Comparison of ENCODE assay signal across 11 cellular contexts in the genomic region with DNA sequence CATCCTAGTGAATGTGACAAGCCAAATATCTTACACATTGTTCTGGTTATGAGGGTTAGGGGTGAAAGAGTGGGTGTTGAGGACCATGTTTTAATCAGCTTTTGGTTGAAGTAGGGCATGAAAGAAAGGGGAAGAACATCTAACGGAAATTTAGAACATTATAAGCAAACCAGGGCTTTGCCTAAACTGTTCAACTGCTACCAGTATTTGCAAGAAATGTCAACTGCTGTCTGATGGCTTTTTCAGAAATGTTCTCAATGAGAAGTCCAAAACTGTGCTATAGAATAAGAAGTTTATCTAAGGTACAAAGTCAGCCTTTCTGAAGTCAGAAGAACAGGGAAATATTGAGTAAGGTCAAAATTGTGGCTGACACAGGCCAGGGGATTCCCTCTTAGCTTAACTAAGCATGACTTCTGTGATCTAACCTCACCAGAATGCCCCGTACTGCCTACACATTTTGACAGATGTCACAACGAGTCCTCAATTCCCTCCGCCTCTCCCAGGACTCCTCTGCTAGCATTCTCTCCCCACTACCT.
A peak's percentile ranks its signal among the peaks of the same experiment; 100 is the strongest.
DNase-seq lines count a peak whose midpoint lies in the region; ATAC-seq and TF ChIP-seq lines count a peak whose summit lies in the region.
"Had no signal": no experiment of that assay in that cellular context is flagged by ENCODE, and none has a peak within 500 bp of the region (broad histone marks: within the 10 kb centered on the region; RNA-seq: fewer than 3 reads in every experiment).

No MANE protein-coding gene starts in this region.

- H3K36me3 Mint-ChIP-seq in activated B cell treated with CpG ODN at 0.5 μM for 24 hours (ENCODE audit: low read depth) (no peaks in the 10 kb centered on the region), Caco-2 (ENCODE audit: insufficient read depth, unreplicated experiment) (no peaks in the 10 kb centered on the region), GM23338 (ENCODE audit: low read depth) (no peaks in the 10 kb centered on the region)

- H3K36me3 ChIP-seq in brain microvascular endothelial cell (replicated peaks), result no peaks in the 10 kb centered on the region
- H3K36me3 ChIP-seq in Caco-2 (ENCODE audit: control insufficient read depth, insufficient read depth, low read length), result no peaks in the 10 kb centered on the region
- no peaks in the 10 kb centered on the region for H3K36me3 ChIP-seq in GM23338 (ENCODE audit: insufficient read depth)
- H3K36me3 ChIP-seq: vagina had no signal

- peak; percentile 14 for DNase-seq in NOMO-1 treated with DMSO at 0.1 percent for 48 hours (lab: John Stamatoyannopoulos, UW; ENCODE audit: unreplicated experiment)
- DNase-seq in NOMO-1 (lab: John Stamatoyannopoulos, UW; ENCODE audit: unreplicated experiment in 2 of 2), result no peak
- no peak for DNase-seq in activated B cell treated with CpG ODN at 0.5 μM for 24 hours
- peak in 2 of 3 experiments; percentile 16 to 23 for DNase-seq in stimulated activated CD4-positive, alpha-beta T cell treated with anti-CD3 and anti-CD28 coated beads, TNF-alpha, amount 100 ng/mL, for 24 hours (ENCODE audit: low read depth in 3 of 3)
- no peak for DNase-seq in brain microvascular endothelial cell
- DNase-seq in Caco-2, result no peak
- DNase-seq in GM23338 (ENCODE audit: low spot score), result no peak
- DNase-seq: mammary epithelial cell had no signal

- no peaks in the 10 kb centered on the region for H3F3A ChIP-seq in GM23338 (replicated peaks; ENCODE audit: low read depth)

- ATAC-seq in HG02763 (IDR thresholded peaks at IDR 0.05; ENCODE audit: unreplicated experiment) (peak; percentile 95), activated B cell treated with CpG ODN at 0.5 μM for 24 hours (ENCODE audit: low read depth) (peak; percentile 93), GM23338 (no peak)
- ATAC-seq: A549 had no signal

- H3K4me3 ChIP-seq in brain microvascular endothelial cell (ENCODE audit: low read depth, low read length), result no peak overlapping the region
- no peak overlapping the region for H3K4me3 ChIP-seq in Caco-2 (ENCODE audit: low read depth, low read length)
- H3K4me3 ChIP-seq in GM23338, result no peak overlapping the region
- H3K4me3 ChIP-seq: A549, vagina had no signal

- H3K27ac Mint-ChIP-seq in activated B cell treated with CpG ODN at 0.5 μM for 24 hours (peak overlapping the region; percentile 78), Caco-2 (ENCODE audit: unreplicated experiment) (no peak overlapping the region), GM23338 (no peak overlapping the region)

- no peak overlapping the region for H2AFZ ChIP-seq in GM23338

- intact Hi-C loops in activated B cell treated with CpG ODN at 0.5 μM for 24 hours (cut with micrococcal nuclease), result loop anchor here (1.0 to 5.0 kb wide), 3 partner anchors 23 to 104 kb away; partner anchors contain the start of gene ARAP2
- intact Hi-C loops in Caco-2 (cut with micrococcal nuclease; ENCODE audit: unreplicated experiment), result no loop called here

- no peaks in the 10 kb centered on the region for H3K9me3 Mint-ChIP-seq in activated B cell treated with CpG ODN at 0.5 μM for 24 hours
- H3K9me3 Mint-ChIP-seq in Caco-2 (ENCODE audit: unreplicated experiment), result no peaks in the 10 kb centered on the region
- no peaks in the 10 kb centered on the region for H3K9me3 Mint-ChIP-seq in GM23338

- H3K79me2 ChIP-seq in GM23338 (replicated peaks; ENCODE audit: insufficient read depth), result no peaks in the 10 kb centered on the region

- no peaks in the 10 kb centered on the region for H3K27me3 Mint-ChIP-seq in activated B cell treated with CpG ODN at 0.5 μM for 24 hours
- peaks cover 6% of the 10 kb centered on the region for H3K27me3 Mint-ChIP-seq in Caco-2 (ENCODE audit: insufficient read depth, unreplicated experiment)
- H3K27me3 Mint-ChIP-seq in GM23338 (ENCODE audit: insufficient read depth, low read depth, poor library complexity), result peaks cover 2% of the 10 kb centered on the region

- H3K27ac ChIP-seq in brain microvascular endothelial cell, result no peak overlapping the region
- H3K27ac ChIP-seq in GM23338 (ENCODE audit: low read depth), result no peak overlapping the region
- H3K27ac ChIP-seq: A549, vagina had no signal

- CTCF ChIA-PET in activated B cell treated with CpG ODN at 0.5 μM for 24 hours (lab: Charles Lee) (interaction anchor here (1.0 to 4.6 kb wide), 4 partner anchors 16 to 104 kb away, joined by 3 to 49 read pairs (median 7); partner anchors contain the start of gene ARAP2), Caco-2 (lab: Charles Lee) (no interaction called here)

- TF ChIP-seq CTCF in activated B cell treated with CpG ODN at 0.5 μM for 24 hours (IDR thresholded peaks at IDR 0.05), result no peak
- TF ChIP-seq CTCF in brain microvascular endothelial cell (IDR thresholded peaks at IDR 0.05; ENCODE audit: low read depth, low read length, missing control alignments), result no peak
- no peak for TF ChIP-seq CTCF in Caco-2 (IDR thresholded peaks at IDR 0.05; ENCODE audit: insufficient read depth in 1 of 2, low read depth in 1 of 2, low read length in 1 of 2, severe bottlenecking in 1 of 2, unreplicated experiment in 1 of 2)
- TF ChIP-seq CTCF in GM23338 (conservative IDR thresholded peaks at IDR 0.05; ENCODE audit: low read depth in 2 of 2), result no peak

- H3K4me1 Mint-ChIP-seq in activated B cell treated with CpG ODN at 0.5 μM for 24 hours (peaks cover 22% of the 10 kb centered on the region), Caco-2 (ENCODE audit: low read depth, unreplicated experiment) (no peaks in the 10 kb centered on the region), GM23338 (peaks cover 15% of the 10 kb centered on the region; the same call in 2 of the 3 replicates)

- no peaks in the 10 kb centered on the region for H3K27me3 ChIP-seq in brain microvascular endothelial cell (replicated peaks)
- H3K27me3 ChIP-seq in Caco-2 (replicated peaks; ENCODE audit: control insufficient read depth, insufficient read depth, low read length), result no peaks in the 10 kb centered on the region
- H3K27me3 ChIP-seq in GM23338 (ENCODE audit: insufficient read depth), result no peaks in the 10 kb centered on the region
- H3K27me3 ChIP-seq: vagina had no signal

- no peaks in the 10 kb centered on the region for H3K9me3 ChIP-seq in Caco-2
- H3K9me3 ChIP-seq: A549, vagina had no signal

- POLR2A ChIA-PET in activated B cell treated with CpG ODN at 0.5 μM for 24 hours (lab: Charles Lee) (interaction anchor here (0.9 to 2.4 kb wide), 6 partner anchors 16 to 104 kb away, joined by 3 to 14 read pairs (median 4); partner anchors contain the start of gene ARAP2), Caco-2 (lab: Charles Lee) (no interaction called here)

- no peaks in the 10 kb centered on the region for H4K20me1 ChIP-seq in GM23338 (replicated peaks; ENCODE audit: insufficient read depth)

- no TSS peak for BruUV-seq in Caco-2 (replicated peaks; lab: Mats Ljungman, UMichigan)

- in situ Hi-C loops in brain microvascular endothelial cell (cut with HindIII; ENCODE audit: low pct_ligation_motif_present, low sequenced_read_pairs), result no loop called here

- no peak overlapping the region for H3K4me2 ChIP-seq in GM23338
- H3K4me2 ChIP-seq: A549 had no signal

- no peaks in the 10 kb centered on the region for H3K4me1 ChIP-seq in Caco-2
- no peaks in the 10 kb centered on the region for H3K4me1 ChIP-seq in GM23338 (ENCODE audit: insufficient read depth)
- H3K4me1 ChIP-seq: A549, vagina had no signal

- peak overlapping the region; percentile 45 for H3K4me3 Mint-ChIP-seq in activated B cell treated with CpG ODN at 0.5 μM for 24 hours
- no peak overlapping the region for H3K4me3 Mint-ChIP-seq in Caco-2 (ENCODE audit: unreplicated experiment)
- H3K4me3 Mint-ChIP-seq in GM23338, result no peak overlapping the region

- no peaks in the 10 kb centered on the region for H3K9me2 ChIP-seq in GM23338 (ENCODE audit: insufficient read depth)

TF ChIP-seq in GM23338, 12 proteins besides CTCF, POLR2A, EP300 and RAD21 (continues in another document):
- TF ChIP-seq NANOG (IDR thresholded peaks at IDR 0.05; ENCODE audit: borderline replicate concordance) (no peak), EZH2 (IDR thresholded peaks at IDR 0.05; ENCODE audit: low read depth, unreplicated experiment) (no peak), ZNF331 (CRISPR knock-in tag; IDR thresholded peaks at IDR 0.05; ENCODE audit: low read depth) (no peak), ZNF114 (CRISPR knock-in tag; IDR thresholded peaks at IDR 0.05) (no peak)
- TF ChIP-seq, protein P1, sequence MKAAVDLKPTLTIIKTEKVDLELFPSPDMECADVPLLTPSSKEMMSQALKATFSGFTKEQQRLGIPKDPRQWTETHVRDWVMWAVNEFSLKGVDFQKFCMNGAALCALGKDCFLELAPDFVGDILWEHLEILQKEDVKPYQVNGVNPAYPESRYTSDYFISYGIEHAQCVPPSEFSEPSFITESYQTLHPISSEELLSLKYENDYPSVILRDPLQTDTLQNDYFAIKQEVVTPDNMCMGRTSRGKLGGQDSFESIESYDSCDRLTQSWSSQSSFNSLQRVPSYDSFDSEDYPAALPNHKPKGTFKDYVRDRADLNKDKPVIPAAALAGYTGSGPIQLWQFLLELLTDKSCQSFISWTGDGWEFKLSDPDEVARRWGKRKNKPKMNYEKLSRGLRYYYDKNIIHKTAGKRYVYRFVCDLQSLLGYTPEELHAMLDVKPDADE (IDR thresholded peaks at IDR 0.05), result no peak
- TF ChIP-seq, protein P2, sequence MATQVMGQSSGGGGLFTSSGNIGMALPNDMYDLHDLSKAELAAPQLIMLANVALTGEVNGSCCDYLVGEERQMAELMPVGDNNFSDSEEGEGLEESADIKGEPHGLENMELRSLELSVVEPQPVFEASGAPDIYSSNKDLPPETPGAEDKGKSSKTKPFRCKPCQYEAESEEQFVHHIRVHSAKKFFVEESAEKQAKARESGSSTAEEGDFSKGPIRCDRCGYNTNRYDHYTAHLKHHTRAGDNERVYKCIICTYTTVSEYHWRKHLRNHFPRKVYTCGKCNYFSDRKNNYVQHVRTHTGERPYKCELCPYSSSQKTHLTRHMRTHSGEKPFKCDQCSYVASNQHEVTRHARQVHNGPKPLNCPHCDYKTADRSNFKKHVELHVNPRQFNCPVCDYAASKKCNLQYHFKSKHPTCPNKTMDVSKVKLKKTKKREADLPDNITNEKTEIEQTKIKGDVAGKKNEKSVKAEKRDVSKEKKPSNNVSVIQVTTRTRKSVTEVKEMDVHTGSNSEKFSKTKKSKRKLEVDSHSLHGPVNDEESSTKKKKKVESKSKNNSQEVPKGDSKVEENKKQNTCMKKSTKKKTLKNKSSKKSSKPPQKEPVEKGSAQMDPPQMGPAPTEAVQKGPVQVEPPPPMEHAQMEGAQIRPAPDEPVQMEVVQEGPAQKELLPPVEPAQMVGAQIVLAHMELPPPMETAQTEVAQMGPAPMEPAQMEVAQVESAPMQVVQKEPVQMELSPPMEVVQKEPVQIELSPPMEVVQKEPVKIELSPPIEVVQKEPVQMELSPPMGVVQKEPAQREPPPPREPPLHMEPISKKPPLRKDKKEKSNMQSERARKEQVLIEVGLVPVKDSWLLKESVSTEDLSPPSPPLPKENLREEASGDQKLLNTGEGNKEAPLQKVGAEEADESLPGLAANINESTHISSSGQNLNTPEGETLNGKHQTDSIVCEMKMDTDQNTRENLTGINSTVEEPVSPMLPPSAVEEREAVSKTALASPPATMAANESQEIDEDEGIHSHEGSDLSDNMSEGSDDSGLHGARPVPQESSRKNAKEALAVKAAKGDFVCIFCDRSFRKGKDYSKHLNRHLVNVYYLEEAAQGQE (IDR thresholded peaks at IDR 0.05; ENCODE audit: unreplicated experiment), result no peak

Comparison
In these comparisons a context has a peak if more than half of its experiments do, and no peak if none do; other contexts are left out.
1. DNase-seq: peak in NOMO-1 treated with DMSO at 0.1 percent for 48 hours (single experiment) and stimulated activated CD4-positive, alpha-beta T cell treated with anti-CD3 and anti-CD28 coated beads, TNF-alpha, amount 100 ng/mL, for 24 hours (2 of 3); none in NOMO-1 (0 of 2), activated B cell treated with CpG ODN at 0.5 μM for 24 hours (single experiment), brain microvascular endothelial cell (single experiment), Caco-2 (0 of 2) and GM23338 (single experiment).